10 cellular contexts compared by ENCODE assay signal in genomic region chr2:41896186-41896846, GRCh38.
A peak's percentile ranks its signal among the peaks of the same experiment; 100 is the strongest.
DNase-seq lines count a peak whose midpoint lies in the region; ATAC-seq lines count a peak whose summit lies in the region.
"Had no signal": no experiment of that assay in that cellular context is flagged by ENCODE, and none has a peak within 500 bp of the region (broad histone marks: within the 10 kb centered on the region; RNA-seq: fewer than 3 reads in every experiment).

No MANE protein-coding gene starts in this region.

- peak; percentile 81 for ATAC-seq in GM21619 (IDR thresholded peaks at IDR 0.05; ENCODE audit: unreplicated experiment)
- ATAC-seq in HG03571 (IDR thresholded peaks at IDR 0.05; ENCODE audit: unreplicated experiment) = peak; percentile 53

- DNase-seq in activated gamma-delta T cell treated with Interleukin-2 at 50 U/mL for 16 hours = peak; percentile 50
- no peak for DNase-seq in activated gamma-delta T cell (lab: John Stamatoyannopoulos, UW)
- DNase-seq in stimulated activated CD8-positive, alpha-beta memory T cell treated with anti-CD3 and anti-CD28 coated beads, Interleukin-12 subunit alpha, Interleukin-12 subunit beta, amount 100 ng/mL, for 4 hours (ENCODE audit: low read depth) = peak; percentile 5
- DNase-seq in kidney glomerular epithelial cell (lab: John Stamatoyannopoulos, UW) = no peak
- DNase-seq in posterior vena cava (ENCODE audit: low spot score) = no peak
- DNase-seq in stimulated activated CD4-positive, alpha-beta T cell treated with anti-CD3 and anti-CD28 coated beads, Interleukin-4, amount 100 ng/mL, for 1 hour = no peak
- DNase-seq: NCI-H1048, ovary had no signal

- intact Hi-C loops in posterior vena cava (cut with DNase I) = no loop called here

Comparison
In these comparisons a context has a peak if more than half of its experiments do, and no peak if none do; other contexts are left out.
1. DNase-seq: peak in activated gamma-delta T cell treated with Interleukin-2 at 50 U/mL for 16 hours (single experiment) and stimulated activated CD8-positive, alpha-beta memory T cell treated with anti-CD3 and anti-CD28 coated beads, Interleukin-12 subunit alpha, Interleukin-12 subunit beta, amount 100 ng/mL, for 4 hours (single experiment); none in activated gamma-delta T cell (single experiment), kidney glomerular epithelial cell (single experiment), posterior vena cava (single experiment) and stimulated activated CD4-positive, alpha-beta T cell treated with anti-CD3 and anti-CD28 coated beads, Interleukin-4, amount 100 ng/mL, for 1 hour (single experiment).